Comparison of ENCODE assay signal across 8 cellular contexts in the genomic region with DNA sequence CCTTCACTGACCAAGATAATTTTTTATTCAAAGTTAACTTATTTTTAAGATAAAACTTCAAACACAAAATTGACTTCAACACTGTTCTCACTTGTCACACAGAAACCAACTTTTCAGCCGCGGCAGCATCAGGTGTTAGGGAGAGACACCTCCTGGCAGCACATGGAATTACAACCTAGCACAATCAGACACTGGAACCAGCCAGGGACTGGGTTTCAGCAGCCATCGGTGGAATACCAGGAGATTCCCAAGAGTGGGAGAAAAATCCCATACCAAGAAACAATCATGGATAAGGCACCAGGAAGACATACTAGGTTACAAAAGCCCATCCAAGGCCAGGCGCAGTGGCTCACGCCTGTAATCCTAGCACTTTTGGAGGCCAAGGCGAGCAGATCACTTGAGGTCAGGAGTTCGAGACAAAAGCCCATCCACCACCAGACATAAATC.
A peak's percentile ranks its signal among the peaks of the same experiment; 100 is the strongest.
DNase-seq lines count a peak whose midpoint lies in the region; ATAC-seq, FAIRE-seq and TF ChIP-seq lines count a peak whose summit lies in the region.

No MANE protein-coding gene starts in this region.

- peaks cover 4% of the 10 kb centered on the region for H3K9me3 ChIP-seq in WERI-Rb-1 (ENCODE audit: severe bottlenecking)

- peak; percentile 73 for DNase-seq in SIG-M5 treated with dmso at 0.1 percent for 504 hours (lab: John Stamatoyannopoulos, UW; ENCODE audit: unreplicated experiment)
- DNase-seq in SIG-M5 (lab: John Stamatoyannopoulos, UW) = no peak
- peak; percentile 46 for DNase-seq in NCI-H146 (lab: John Stamatoyannopoulos, UW)
- peak; percentile 56 for DNase-seq in WERI-Rb-1
- peak; percentile 60 for DNase-seq in bronchial epithelial cell (ENCODE audit: low read depth)
- no peak for DNase-seq in kidney epithelial cell (ENCODE audit: low read depth)
- DNase-seq in stimulated activated CD4-positive, alpha-beta T cell treated with anti-CD3 and anti-CD28 coated beads, Interleukin-2, amount 100 ng/mL, for 24 hours = peak; percentile 65 to 70

- no peak overlapping the region for H3K27ac ChIP-seq in WERI-Rb-1

- no peaks in the 10 kb centered on the region for H3K27me3 ChIP-seq in WERI-Rb-1 (ENCODE audit: insufficient read depth, low read depth, severe bottlenecking)
- no peaks in the 10 kb centered on the region for H3K27me3 ChIP-seq in bronchial epithelial cell (ENCODE audit: control insufficient read depth, insufficient read depth, low read length)
- no peaks in the 10 kb centered on the region for H3K27me3 ChIP-seq in kidney epithelial cell (ENCODE audit: control insufficient read depth, insufficient read depth, low read length)

- TF ChIP-seq CTCF in WERI-Rb-1 (IDR thresholded peaks at IDR 0.05; ENCODE audit: low read depth, low read length) = peak; percentile 80
- TF ChIP-seq CTCF in bronchial epithelial cell (IDR thresholded peaks at IDR 0.05; ENCODE audit: insufficient read depth, low read length, severe bottlenecking) = peak; percentile 79
- TF ChIP-seq CTCF in kidney epithelial cell (IDR thresholded peaks at IDR 0.05; ENCODE audit: insufficient read depth, low read length, poor library complexity, severe bottlenecking) = peak; percentile 88

- H3K4me3 ChIP-seq in WERI-Rb-1 (ENCODE audit: low read depth, low read length) = no peak overlapping the region
- H3K4me3 ChIP-seq in bronchial epithelial cell (ENCODE audit: low read depth, low read length) = no peak overlapping the region
- H3K4me3 ChIP-seq in kidney epithelial cell (ENCODE audit: low read depth, low read length) = no peak overlapping the region

- ATAC-seq in HG02884 (IDR thresholded peaks at IDR 0.05; ENCODE audit: unreplicated experiment) = no peak

- FAIRE-seq in bronchial epithelial cell (lab: Jason Lieb, UNC) = no peak

- H3K36me3 ChIP-seq in WERI-Rb-1 (no peaks in the 10 kb centered on the region), bronchial epithelial cell (ENCODE audit: control insufficient read depth, insufficient read depth, low read length) (no peaks in the 10 kb centered on the region), kidney epithelial cell (ENCODE audit: control insufficient read depth, insufficient read depth, low read length) (no peaks in the 10 kb centered on the region)

Comparison
In these comparisons a context has a peak if more than half of its experiments do, and no peak if none do; other contexts are left out.
1. DNase-seq: peak in SIG-M5 treated with dmso at 0.1 percent for 504 hours (single experiment), NCI-H146 (single experiment), WERI-Rb-1 (single experiment), bronchial epithelial cell (single experiment) and stimulated activated CD4-positive, alpha-beta T cell treated with anti-CD3 and anti-CD28 coated beads, Interleukin-2, amount 100 ng/mL, for 24 hours (2 of 2); none in SIG-M5 (single experiment) and kidney epithelial cell (single experiment).
2. Peak in every context shown above with its lines, with median percentiles within 50 percentile points of each other: CTCF ChIP-seq.